ENCODE assay signal across 15 cellular contexts in genomic region chr2:7093376-7093775, GRCh38.
DNase-seq lines count a peak whose midpoint lies in the region; ATAC-seq and TF ChIP-seq lines count a peak whose summit lies in the region.
"Had no signal": no experiment of that assay in that cellular context is flagged by ENCODE, and none has a peak within 500 bp of the region (broad histone marks: within the 10 kb centered on the region; RNA-seq: fewer than 3 reads in every experiment).

No MANE protein-coding gene starts in this region.

- TF ChIP-seq CTCF in chondrocyte (IDR thresholded peaks at IDR 0.05): no peak
- TF ChIP-seq CTCF in nephron (IDR thresholded peaks at IDR 0.05; ENCODE audit: unreplicated experiment in 3 of 3): no peak
- no peak for TF ChIP-seq CTCF in foreskin keratinocyte (conservative IDR thresholded peaks at IDR 0.05)

- H3K4me1 Mint-ChIP-seq in T-helper 17 cell (peaks cover 12% of the 10 kb centered on the region), chondrocyte (ENCODE audit: low read depth) (peaks cover 38% of the 10 kb centered on the region), nephron (peaks cover 29% of the 10 kb centered on the region)

- H3K27ac Mint-ChIP-seq in T-helper 17 cell (peak overlapping the region; percentile 39), chondrocyte (ENCODE audit: unreplicated experiment) (peak overlapping the region; percentile 39), nephron (peak overlapping the region in 2 of 3 experiments; percentile 27 to 28)
- H3K27ac Mint-ChIP-seq: CD8-positive, alpha-beta T cell had no signal

- DNase-seq in T-helper 17 cell: no peak
- DNase-seq in chondrocyte (ENCODE audit: low spot score): no peak
- DNase-seq in HT-29 (ENCODE audit: low spot score): no peak
- DNase-seq in foreskin keratinocyte: no peak
- DNase-seq: C1 segment of cervical spinal cord; Caco-2; CD4-positive, CD25-positive, alpha-beta regulatory T cell; CD8-positive, alpha-beta T cell; DMS153; DND-41; GOT3; H7 had no signal

- H3K9me3 ChIP-seq in T-helper 17 cell (ENCODE audit: control insufficient read depth, low read length, poor library complexity, severe bottlenecking): no peaks in the 10 kb centered on the region
- H3K9me3 ChIP-seq: Caco-2 had no signal

- ATAC-seq in T-helper 17 cell (no peak), foreskin keratinocyte (no peak), HG03432 (IDR thresholded peaks at IDR 0.05; ENCODE audit: unreplicated experiment) (no peak)
- ATAC-seq: CD8-positive, alpha-beta T cell; HCT116 had no signal

- H3K27me3 ChIP-seq in foreskin keratinocyte: no peaks in the 10 kb centered on the region

- H3K4me1 ChIP-seq in foreskin keratinocyte: no peaks in the 10 kb centered on the region
- H3K4me1 ChIP-seq: Caco-2 had no signal

- H3K4me3 Mint-ChIP-seq in T-helper 17 cell (peak overlapping the region; percentile 45), chondrocyte (ENCODE audit: unreplicated experiment) (no peak overlapping the region), nephron (no peak overlapping the region)
- H3K4me3 Mint-ChIP-seq: CD4-positive, CD25-positive, alpha-beta regulatory T cell; CD8-positive, alpha-beta T cell had no signal

- no peaks in the 10 kb centered on the region for H3K27me3 Mint-ChIP-seq in T-helper 17 cell
- peaks cover under 1% of the 10 kb centered on the region for H3K27me3 Mint-ChIP-seq in chondrocyte (ENCODE audit: low read depth)
- H3K27me3 Mint-ChIP-seq in nephron (ENCODE audit: low read depth): no peaks in the 10 kb centered on the region

- H3K36me3 Mint-ChIP-seq in T-helper 17 cell (ENCODE audit: low read depth): peaks cover 2% of the 10 kb centered on the region
- H3K36me3 Mint-ChIP-seq in chondrocyte (ENCODE audit: low read depth): no peaks in the 10 kb centered on the region
- H3K36me3 Mint-ChIP-seq in nephron (ENCODE audit: low read depth): no peaks in the 10 kb centered on the region

- H3K27ac ChIP-seq in foreskin keratinocyte: no peak overlapping the region

- H3K9me3 Mint-ChIP-seq in chondrocyte (ENCODE audit: low read depth): no peaks in the 10 kb centered on the region
- H3K9me3 Mint-ChIP-seq in nephron: no peaks in the 10 kb centered on the region
- H3K9me3 Mint-ChIP-seq: CD4-positive, CD25-positive, alpha-beta regulatory T cell; CD8-positive, alpha-beta T cell had no signal
